In the genomic region with DNA sequence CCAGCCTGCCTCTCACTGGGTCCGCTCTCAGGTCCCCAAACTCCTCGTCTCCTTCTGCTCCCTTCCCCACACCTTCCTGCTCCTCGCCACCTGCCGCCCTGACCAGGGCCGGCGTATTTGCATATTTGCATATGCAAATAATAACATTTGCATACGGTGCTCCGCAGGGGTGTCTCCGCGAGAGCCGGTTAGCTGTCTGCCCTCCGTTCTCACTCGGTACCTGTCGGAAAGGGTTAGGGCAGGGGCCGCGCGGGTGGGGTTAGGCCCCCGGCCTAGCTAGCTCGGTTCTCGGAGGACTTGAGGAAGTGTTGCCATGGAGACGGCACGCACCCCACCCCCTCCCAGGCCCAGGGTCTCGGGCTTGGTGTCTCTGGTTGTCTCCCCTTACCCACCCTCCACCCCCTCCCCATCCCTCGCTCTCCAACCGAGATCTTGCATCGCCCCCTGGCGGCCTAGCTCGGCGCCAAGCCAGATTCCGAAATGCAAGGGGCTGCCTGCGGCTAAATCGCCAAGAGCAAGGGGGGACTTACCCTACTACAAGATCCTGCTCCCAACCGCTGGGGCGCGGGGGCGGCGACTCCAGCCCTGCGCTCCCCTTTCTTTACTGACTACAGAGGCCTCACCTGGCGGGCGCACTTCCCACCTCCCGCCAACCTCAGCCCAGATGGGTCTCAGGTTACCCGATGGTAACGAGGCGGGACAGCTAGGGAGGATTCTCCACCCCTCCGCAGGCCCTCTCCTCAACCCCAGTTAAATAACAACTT, we compare ENCODE assay signal across 8 cellular contexts. TPM values are rescaled to one million over a fixed set of nuclear protein-coding genes. Genes with fewer than 3 reads are reported as not detected.
DNase-seq lines count a peak whose midpoint lies in the region; ATAC-seq and TF ChIP-seq lines count a peak whose summit lies in the region.

No MANE protein-coding gene starts in this region.

- no peaks in the 10 kb centered on the region for H3K9me3 Mint-ChIP-seq in activated naive CD4-positive, alpha-beta T cell treated with anti-CD3 and anti-CD28 coated beads, Interleukin-2, amount 50 U/mL, for 24 hours

- peak overlapping the region; percentile 100 for H3K4me2 ChIP-seq in KMS-11

- peak overlapping the region; percentile 62 for H3K27ac Mint-ChIP-seq in activated naive CD4-positive, alpha-beta T cell treated with anti-CD3 and anti-CD28 coated beads, Interleukin-2, amount 50 U/mL, for 24 hours

- peak; percentile 60 for DNase-seq in AG20443 (ENCODE audit: low spot score)
- peak; percentile 68 for DNase-seq in RWPE2 (ENCODE audit: low spot score)
- peak; percentile 62 for DNase-seq in left cardiac atrium
- peak in 1 of 2 donors; percentile 59 for DNase-seq in gastrocnemius medialis

- peak overlapping the region; percentile 77 for H3K4me3 Mint-ChIP-seq in activated naive CD4-positive, alpha-beta T cell treated with anti-CD3 and anti-CD28 coated beads, Interleukin-2, amount 50 U/mL, for 24 hours

- no peaks in the 10 kb centered on the region for H3K79me2 ChIP-seq in KMS-11 (ENCODE audit: insufficient read depth, low read depth)

- H2AFZ ChIP-seq in KMS-11 (ENCODE audit: low read depth): peak overlapping the region; percentile 81

- in situ Hi-C loops in gastrocnemius medialis (cut with MboI; ENCODE audit: low sequenced_read_pairs in 4 of 4): loop anchor here in 1 of 4 donors (10.0 kb wide), 1 partner anchor 192 kb away; a partner anchor contains a TSS

- H3K4me3 ChIP-seq in KMS-11 (IDR thresholded peaks at IDR 0.05; ENCODE audit: insufficient read depth, low read depth, low read length): peak overlapping the region; percentile 19
- peak overlapping the region; percentile 33 for H3K4me3 ChIP-seq in RWPE2 (ENCODE audit: severe bottlenecking)
- H3K4me3 ChIP-seq in gastrocnemius medialis: peak overlapping the region; percentile 18 to 48 (median 36)

- TF ChIP-seq POLR2A in gastrocnemius medialis (IDR thresholded peaks at IDR 0.05): no peak

- H3K9me3 ChIP-seq in RWPE2 (ENCODE audit: severe bottlenecking) (no peaks in the 10 kb centered on the region), gastrocnemius medialis (no peaks in the 10 kb centered on the region)

- peak; percentile 30 for ATAC-seq in GM19025 (IDR thresholded peaks at IDR 0.05; ENCODE audit: low read depth, unreplicated experiment)
- ATAC-seq in RWPE2 (ENCODE audit: low read depth): peak; percentile 51
- peak in 1 of 2 donors; percentile 6 for ATAC-seq in left cardiac atrium
- ATAC-seq in gastrocnemius medialis: peak; percentile 12 to 19
- ATAC-seq in HG03378 (IDR thresholded peaks at IDR 0.05; ENCODE audit: unreplicated experiment): no peak

- peaks cover 60% of the 10 kb centered on the region for H3K27me3 ChIP-seq in KMS-11 (ENCODE audit: insufficient read depth, low read depth)
- H3K27me3 ChIP-seq in RWPE2 (ENCODE audit: insufficient read depth, poor library complexity, severe bottlenecking): peaks cover 32% of the 10 kb centered on the region
- peaks cover under 1 to 10% (median 6%) of the 10 kb centered on the region in 3 donors for H3K27me3 ChIP-seq in gastrocnemius medialis

- H3K36me3 ChIP-seq in KMS-11 (ENCODE audit: insufficient read depth) (no peaks in the 10 kb centered on the region), RWPE2 (ENCODE audit: low read depth) (no peaks in the 10 kb centered on the region), gastrocnemius medialis (peaks cover 0 to 30% of the 10 kb centered on the region in 2 donors)

- H3K9ac ChIP-seq in KMS-11: peak overlapping the region; percentile 7; the same call in 1 of the 2 replicates

- peak; percentile 97 for TF ChIP-seq CTCF in KMS-11 (conservative IDR thresholded peaks at IDR 0.05; ENCODE audit: low read depth, low read length)
- TF ChIP-seq CTCF in RWPE2 (IDR thresholded peaks at IDR 0.05; ENCODE audit: poor library complexity, severe bottlenecking): peak; percentile 73
- peak; percentile 16 to 64 (median 35) for TF ChIP-seq CTCF in gastrocnemius medialis (IDR thresholded peaks at IDR 0.05 in 4 of 5, conservative IDR thresholded peaks at IDR 0.05 in 1 of 5)

- H4K20me1 ChIP-seq in KMS-11 (ENCODE audit: insufficient read depth): no peaks in the 10 kb centered on the region

- H3K4me1 Mint-ChIP-seq in activated naive CD4-positive, alpha-beta T cell treated with anti-CD3 and anti-CD28 coated beads, Interleukin-2, amount 50 U/mL, for 24 hours: peaks cover 51% of the 10 kb centered on the region

- peaks cover 3% of the 10 kb centered on the region for H3K36me3 Mint-ChIP-seq in activated naive CD4-positive, alpha-beta T cell treated with anti-CD3 and anti-CD28 coated beads, Interleukin-2, amount 50 U/mL, for 24 hours

- H3K27me3 Mint-ChIP-seq in activated naive CD4-positive, alpha-beta T cell treated with anti-CD3 and anti-CD28 coated beads, Interleukin-2, amount 50 U/mL, for 24 hours: peaks cover 17% of the 10 kb centered on the region

- no peak overlapping the region for H3K27ac ChIP-seq in KMS-11
- H3K27ac ChIP-seq in RWPE2 (ENCODE audit: poor library complexity, severe bottlenecking): no peak overlapping the region
- H3K27ac ChIP-seq in gastrocnemius medialis: peak overlapping the region; percentile 26 to 91 (median 77)

- intact Hi-C loops in left cardiac atrium (cut with DNase I) (loop anchor here in 1 of 2 donors (1.0 kb wide), 1 partner anchor 30 kb away; no protein-coding TSS in a partner anchor), gastrocnemius medialis (cut with DNase I; ENCODE audit: low total_unique reads) (loop anchor here (2.0 kb wide), 1 partner anchor 210 kb away; no protein-coding TSS in a partner anchor)

- H3K4me1 ChIP-seq in KMS-11 (ENCODE audit: low read depth, poor library complexity, severe bottlenecking) (peaks cover 48% of the 10 kb centered on the region), RWPE2 (ENCODE audit: insufficient read depth, poor library complexity, severe bottlenecking) (no peaks in the 10 kb centered on the region), gastrocnemius medialis (peaks cover 60 to 78% of the 10 kb centered on the region in 2 donors)

RNA-seq across cellular contexts. Expression of a gene that starts 8.1 kb away (rescaled TPM):
- total RNA-seq in left cardiac atrium (1 to 10 TPM; 1.2 to 2.7 TPM), gastrocnemius medialis (1,000 to 10,000 TPM in 2 of 4 donors, 100 to 1,000 TPM in 2; 459 to 1,596 (median 855) TPM)

RNA-seq across cellular contexts. Expression of a gene that starts 13.4 kb away (rescaled TPM):
- total RNA-seq in left cardiac atrium: 10 to 100 TPM; 31.1 to 39.6 TPM
- total RNA-seq in gastrocnemius medialis: 100 to 1,000 TPM in 1 of 4 donors, 10 to 100 TPM in 3; 41.3 to 107 (median 46.4) TPM

RNA-seq across cellular contexts. Expression of a gene that starts 26.3 kb away (rescaled TPM):
- 1 to 10 TPM in 1 of 2 donors, under 1 TPM in 1; 0.50 to 2.1 TPM for total RNA-seq in left cardiac atrium
- total RNA-seq in gastrocnemius medialis: not detected

Comparison
In these comparisons a context has a peak if more than half of its experiments do, and no peak if none do; other contexts are left out.
1. H3K27ac ChIP-seq: peak in gastrocnemius medialis (4 of 4); none in KMS-11 (single experiment) and RWPE2 (single experiment).
2. CTCF ChIP-seq: peak in every context shown above with its lines; median percentile 97 in KMS-11; 73 in RWPE2; 35 in gastrocnemius medialis.
3. RNA of a gene that starts 8.1 kb away (total RNA-seq): 459 to 1,596 TPM in gastrocnemius medialis; 1.2 to 2.7 TPM in left cardiac atrium; every median in the first group is over 100 times any median in the second.
4. Peak in every context shown above with its lines, with median percentiles within 50 percentile points of each other: H3K4me3 ChIP-seq.